ENCODE assay signal across 8 cellular contexts in the genomic region with DNA sequence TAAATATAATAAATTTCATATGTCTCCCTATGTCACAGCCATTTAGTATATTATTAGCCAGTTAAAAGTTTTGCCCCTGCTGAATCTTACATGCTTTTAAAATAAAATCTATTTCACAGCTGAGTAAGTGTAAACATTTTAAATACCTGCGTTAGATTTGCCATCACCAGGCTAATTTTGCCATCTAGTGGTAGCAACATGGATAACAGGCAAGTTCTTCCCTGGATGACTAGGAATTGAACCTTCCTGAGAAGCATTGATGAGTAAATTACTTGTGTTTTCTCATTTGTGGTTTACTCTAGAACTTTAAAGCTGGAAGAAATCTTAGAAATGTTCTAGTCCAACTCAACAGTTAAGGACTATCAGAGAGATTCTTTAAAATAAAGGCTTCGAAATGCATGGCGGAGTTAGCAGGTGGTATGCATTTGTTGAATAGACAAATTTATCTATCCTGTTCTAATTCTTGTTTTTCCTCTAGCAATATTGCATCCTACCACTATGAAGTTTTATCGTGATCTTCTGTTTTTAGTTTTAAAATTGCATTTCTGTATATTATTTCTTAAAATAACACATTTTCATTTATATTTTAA. TPM values are rescaled to one million over a fixed set of nuclear protein-coding genes. Genes with fewer than 3 reads are reported as not detected.
DNase-seq lines count a peak whose midpoint lies in the region; ATAC-seq, FAIRE-seq and TF ChIP-seq lines count a peak whose summit lies in the region.

No MANE protein-coding gene starts in this region.

- in situ Hi-C loops in K562 (cut with MboI): loop anchor here (5.0 to 10.0 kb wide), 4 partner anchors 98 to 1250 kb away; partner anchors contain the start of genes DOP1A and UBE3D

- no peak overlapping the region for H2AFZ ChIP-seq in K562 (ENCODE audit: low read depth, low read length)

- H3K27ac ChIP-seq in K562 (ENCODE audit: extremely low read depth, low read depth, low read length) (no peak overlapping the region), uterus (no peak overlapping the region)

- peaks cover 0 to 9% of the 10 kb centered on the region in 2 experiments; a peak in 3 of 5 replicates for H3K4me1 ChIP-seq in K562 (replicated peaks in 1 of 2; ENCODE audit: control insufficient read depth in 2 of 2, insufficient read depth in 2 of 2, low read length in 2 of 2)
- no peaks in the 10 kb centered on the region for H3K4me1 ChIP-seq in uterus

- no peak for TF ChIP-seq EP300 in K562 (IDR thresholded peaks at IDR 0.05; ENCODE audit: low read length)

- BruUV-seq in K562 (replicated peaks; lab: Mats Ljungman, UMichigan): no TSS peak

- CTCF ChIA-PET in K562 (lab: Yijun Ruan, JAX; ENCODE audit: low intra/inter-chr PET ratio): interaction anchor here (0.6 to 2.8 kb wide), 5 partner anchors 97 to 683 kb away, joined by 3 to 29 read pairs (median 12); partner anchors contain the start of genes DOP1A and UBE3D

- peak; percentile 69 for ATAC-seq in HG02798 (IDR thresholded peaks at IDR 0.05; ENCODE audit: poor library complexity, unreplicated experiment)
- ATAC-seq in K562: peak; percentile 56; the same call in 1 of the 3 replicates
- ATAC-seq in HG03175 (IDR thresholded peaks at IDR 0.05; ENCODE audit: unreplicated experiment): no peak

- TF ChIP-seq CTCF in K562 (IDR thresholded peaks at IDR 0.05 in 2 of 3, conservative IDR thresholded peaks at IDR 0.05 in 1 of 3; ENCODE audit: insufficient read depth in 2 of 3, low read depth in 1 of 3, low read length in 3 of 3) (peak; percentile 70 to 86 (median 75); a peak in 5 of 6 replicates), uterus (IDR thresholded peaks at IDR 0.05) (peak; percentile 71 to 74 (median 72))

- POLR2A ChIA-PET in K562 (lab: Yijun Ruan, JAX): interaction anchor here (0.7 to 1.4 kb wide), 3 partner anchors 21 to 339 kb away, joined by 3 read pairs; no protein-coding TSS in a partner anchor

- H3K36me3 ChIP-seq in K562 (ENCODE audit: control insufficient read depth, insufficient read depth, low read length) (no peaks in the 10 kb centered on the region), uterus (no peaks in the 10 kb centered on the region)

- no peak for TF ChIP-seq POLR2A in K562 (conservative IDR thresholded peaks at IDR 0.05)
- TF ChIP-seq POLR2A in uterus (IDR thresholded peaks at IDR 0.05): no peak

- H3K4me2 ChIP-seq in K562 (ENCODE audit: insufficient read depth, low read length): no peak overlapping the region

- peak; percentile 89 for FAIRE-seq in K562 (lab: Jason Lieb, UNC)

- intact Hi-C loops in K562 (cut with micrococcal nuclease): loop anchor here (1.0 to 10.0 kb wide), 3 partner anchors 293 to 1240 kb away; partner anchors contain the start of gene DOP1A
- intact Hi-C loops in uterus (cut with DNase I; ENCODE audit: low total_unique reads): loop anchor here (10.0 kb wide), 1 partner anchor 290 kb away; no protein-coding TSS in a partner anchor

- H3K79me2 ChIP-seq in K562 (ENCODE audit: control insufficient read depth, insufficient read depth, low read length): no peaks in the 10 kb centered on the region

- WGBS in K562 (ENCODE audit: insufficient coverage, low coverage, missing lambda C conversion rate): 0% methylated on average over 4 of the region's 4 CpGs

- H4K20me1 ChIP-seq in K562 (replicated peaks; ENCODE audit: control insufficient read depth, insufficient read depth, low read length): no peaks in the 10 kb centered on the region

- peak; percentile 90 to 95 for TF ChIP-seq RAD21 in K562 (CRISPR knock-in tag; conservative IDR thresholded peaks at IDR 0.05 in 1 of 2, IDR thresholded peaks at IDR 0.05 in 1 of 2)

- H3K4me3 ChIP-seq in K562 (no peak overlapping the region), uterus (no peak overlapping the region)

- DNase-seq in AG20443 (ENCODE audit: low spot score) (peak; percentile 49), GM03348 (ENCODE audit: low spot score) (peak; percentile 67), NCI-H345 treated with DMSO at 0.1 percent for 48 hours (lab: John Stamatoyannopoulos, UW; ENCODE audit: unreplicated experiment) (peak; percentile 24), K562 (ENCODE audit: extremely low read depth in 1 of 4, low spot score in 3 of 4) (peak; percentile 34 to 67 (median 50)), kidney tubule cell (ENCODE audit: low spot score) (peak; percentile 66), uterus (peak in 1 of 2 donors; percentile 24)

- no peaks in the 10 kb centered on the region for H3K9me3 ChIP-seq in K562 (replicated peaks; ENCODE audit: control insufficient read depth, insufficient read depth, low read depth, low read length)
- no peaks in the 10 kb centered on the region for H3K9me3 ChIP-seq in uterus

- H3K9ac ChIP-seq in K562 (ENCODE audit: insufficient read depth in 1 of 2, low read depth in 2 of 2, low read length in 2 of 2): no peak overlapping the region

- H3K9me1 ChIP-seq in K562 (ENCODE audit: control insufficient read depth, insufficient read depth, low read length): no peaks in the 10 kb centered on the region

- peaks cover 0 to 7% of the 10 kb centered on the region in 2 experiments; a peak in 2 of 5 replicates for H3K27me3 ChIP-seq in K562 (ENCODE audit: control insufficient read depth in 2 of 2, insufficient read depth in 2 of 2, low read length in 2 of 2)
- H3K27me3 ChIP-seq in uterus: no peaks in the 10 kb centered on the region

TF ChIP-seq in K562, 482 proteins besides CTCF, POLR2A, EP300 and RAD21:
- TF ChIP-seq DEAF1 (CRISPR knock-in tag; IDR thresholded peaks at IDR 0.05) (peak; percentile 94), SMC3 (conservative IDR thresholded peaks at IDR 0.05; ENCODE audit: insufficient read depth, low read depth, low read length) (peak; percentile 80), ZNF23 (CRISPR knock-in tag; IDR thresholded peaks at IDR 0.05) (no peak)

RNA-seq across cellular contexts. Expression of gene PRSS35, which starts 2.6 kb away (rescaled TPM):
- not detected in 2 replicates for total RNA-seq in K562 (2011; cell fraction: chromatin; rRNA removed; ENCODE audit: low replicate concordance)
- total RNA-seq in K562 (2011; cell fraction: nucleolus; rRNA removed): not detected in 2 replicates
- total RNA-seq in K562 (2011; cell fraction: nucleoplasm; rRNA removed): not detected in 2 replicates
- total RNA-seq in K562 (2014; rRNA removed): not detected in 2 replicates
- total RNA-seq in K562 (2014; rRNA removed; fragmentation: Illumina TruSeq; extraction: Trizol): not detected in 2 replicates
- total RNA-seq in K562 (2015; rRNA removed; fragmentation: Illumina TruSeq; extraction: Trizol): not detected in 2 replicates
- total RNA-seq in K562 (2021): not detected in 2 replicates
- polyA plus RNA-seq in K562 (2011; rRNA removed): not detected in 2 replicates
- not detected in 2 replicates for polyA plus RNA-seq in K562 (2011; cell fraction: cytosol; rRNA removed)
- not detected in 2 replicates for polyA plus RNA-seq in K562 (2011; cell fraction: nucleus; rRNA removed)
- not detected in 2 replicates for polyA plus RNA-seq in K562 (2012)
- polyA plus RNA-seq in K562 (2014; fragmentation: Illumina TruSeq; extraction: Trizol): not detected in 2 replicates
- not detected for polyA plus RNA-seq in K562 (2014; fragmentation: Nextera tagmentation; extraction: Ambion mirVana)
- polyA plus RNA-seq in K562 (2014; rRNA removed): not detected in 2 replicates
- not detected in 2 replicates for polyA minus RNA-seq in K562 (2011; rRNA and poly(A)+ RNA removed)
- not detected in 2 replicates for polyA minus RNA-seq in K562 (2011; cell fraction: cytosol; rRNA and poly(A)+ RNA removed)
- polyA minus RNA-seq in K562 (2011; cell fraction: nucleus; rRNA and poly(A)+ RNA removed): not detected in 2 replicates
- 10 to 100 TPM in 1 of 4 donors, under 1 TPM in 3; 0.26 to 72.0 (median 0.46) TPM for total RNA-seq in uterus
